28 cellular contexts compared by ENCODE assay signal in the genomic region with DNA sequence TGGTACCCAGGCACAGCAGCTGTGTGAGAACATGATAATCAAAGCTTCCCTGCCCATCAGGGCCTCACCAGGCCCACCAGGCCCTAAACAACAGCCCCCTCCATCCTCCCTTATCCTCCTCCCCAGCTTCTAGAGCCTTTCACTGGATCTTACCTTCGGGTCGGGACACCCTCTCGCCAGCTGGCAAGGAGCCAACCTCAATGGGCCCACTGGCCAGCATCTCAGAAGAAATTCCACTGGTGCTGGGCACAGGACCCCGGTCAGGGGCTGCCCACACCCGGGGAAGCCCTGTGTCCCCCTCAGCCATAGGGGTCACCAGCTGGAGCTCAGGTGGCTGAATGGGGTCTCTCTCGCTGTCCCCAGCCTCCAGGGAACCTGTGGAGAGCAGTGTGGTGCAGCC.
"Had no signal": no experiment of that assay in that cellular context is flagged by ENCODE, and none has a peak within 500 bp of the region (broad histone marks: within the 10 kb centered on the region; RNA-seq: fewer than 3 reads in every experiment).

No MANE protein-coding gene starts in this region.

- H3K27ac ChIP-seq: colonic mucosa, epithelial cell of prostate, esophagus squamous epithelium, gastrocnemius medialis, heart right ventricle, left lung, lower lobe of right lung had no signal

- H3K27me3 ChIP-seq: colonic mucosa, esophagus squamous epithelium, gastrocnemius medialis, heart right ventricle, left lung had no signal

- H3K9me3 Mint-ChIP-seq: dendritic cell treated with granulocyte-macrophage colony-stimulating factor and Interleukin-4, amounts not matched to agents 40 ng/mL and 50 ng/mL, for 4 days; effector memory CD8-positive, alpha-beta T cell; endodermal cell; mesothelial cell of epicardium; naive B cell had no signal

- H3K9me3 ChIP-seq: colonic mucosa, esophagus squamous epithelium, gastrocnemius medialis, heart right ventricle, left lung, lower lobe of right lung, mucosa of descending colon had no signal

- DNase-seq: colonic mucosa; cortex of kidney; effector CD8-positive, alpha-beta T cell; effector memory CD8-positive, alpha-beta T cell; endodermal cell; erythroblast; esophagus squamous epithelium; foreskin fibroblast; foreskin melanocyte; gastrocnemius medialis; glutamatergic neuron; head of caudate nucleus; heart right ventricle; hippocampal formation; left cardiac atrium; left ventricle myocardium superior; lower lobe of right lung; mesenchymal stem cell; mucosa of descending colon; naive B cell had no signal

- ATAC-seq: effector memory CD8-positive, alpha-beta T cell; esophagus mucosa; gastrocnemius medialis; heart right ventricle; left cardiac atrium; left lung; lower lobe of right lung; mucosa of descending colon had no signal

- FAIRE-seq: endometrium, islet of Langerhans, keratinocyte had no signal

- H3K4me3 Mint-ChIP-seq: dendritic cell treated with granulocyte-macrophage colony-stimulating factor and Interleukin-4, amounts not matched to agents 40 ng/mL and 50 ng/mL, for 4 days; effector memory CD8-positive, alpha-beta T cell; endodermal cell; mesothelial cell of epicardium; naive B cell had no signal

- H3K4me1 Mint-ChIP-seq: endodermal cell, mesothelial cell of epicardium had no signal

- H3K27ac Mint-ChIP-seq: dendritic cell treated with granulocyte-macrophage colony-stimulating factor and Interleukin-4, amounts not matched to agents 40 ng/mL and 50 ng/mL, for 4 days; endodermal cell; mesothelial cell of epicardium had no signal

- H3K4me1 ChIP-seq: colonic mucosa, esophagus squamous epithelium, gastrocnemius medialis, heart right ventricle, lower lobe of right lung had no signal

- H3K4me3 ChIP-seq: colonic mucosa, esophagus squamous epithelium, gastrocnemius medialis, heart right ventricle, left lung, lower lobe of right lung, mucosa of descending colon had no signal

- H3K27me3 Mint-ChIP-seq: dendritic cell treated with granulocyte-macrophage colony-stimulating factor and Interleukin-4, amounts not matched to agents 40 ng/mL and 50 ng/mL, for 4 days; effector memory CD8-positive, alpha-beta T cell; naive B cell had no signal
